In genomic region chr10:60293797-60294196, GRCh38 we compare ENCODE assay signal across 17 cellular contexts.
A peak's percentile ranks its signal among the peaks of the same experiment; 100 is the strongest.
DNase-seq lines count a peak whose midpoint lies in the region; ATAC-seq and TF ChIP-seq lines count a peak whose summit lies in the region.
"Had no signal": no experiment of that assay in that cellular context is flagged by ENCODE, and none has a peak within 500 bp of the region (broad histone marks: within the 10 kb centered on the region; RNA-seq: fewer than 3 reads in every experiment).

No MANE protein-coding gene starts in this region.

- TF ChIP-seq CTCF in heart left ventricle (IDR thresholded peaks at IDR 0.05) = no peak
- no peak for TF ChIP-seq CTCF in brain (conservative IDR thresholded peaks at IDR 0.05)
- TF ChIP-seq CTCF in fibroblast of villous mesenchyme (IDR thresholded peaks at IDR 0.05; ENCODE audit: insufficient read depth, low read depth, low read length) = no peak
- no peak for TF ChIP-seq CTCF in tibial artery (IDR thresholded peaks at IDR 0.05)

- H3K27me3 ChIP-seq in heart left ventricle (no peaks in the 10 kb centered on the region), tibial artery (no peaks in the 10 kb centered on the region)
- H3K27me3 ChIP-seq: MG63 had no signal

- H3K4me1 ChIP-seq in heart left ventricle (peaks cover 0 to 82% (median 47%) of the 10 kb centered on the region in 12 donors), tibial artery (peaks cover 0 to 8% (median 0%) of the 10 kb centered on the region in 4 donors)

- no peaks in the 10 kb centered on the region for H3K36me3 Mint-ChIP-seq in brain

- peak overlapping the region in 3 of 5 experiments; percentile 50 to 83 (median 75) for H3K27ac Mint-ChIP-seq in brain

- ATAC-seq in heart left ventricle = no peak
- ATAC-seq in Right ventricle myocardium inferior = no peak

- no peak for TF ChIP-seq POLR2A in heart left ventricle (IDR thresholded peaks at IDR 0.05)

- no peaks in the 10 kb centered on the region for H3K9me3 Mint-ChIP-seq in brain

- DNase-seq in heart left ventricle (no peak), Right ventricle myocardium inferior (ENCODE audit: missing footprints) (no peak), fibroblast of villous mesenchyme (ENCODE audit: low read depth) (peak; percentile 28), superior temporal gyrus (ENCODE audit: extremely low spot score) (peak; percentile 64), DMS 273 (lab: John Stamatoyannopoulos, UW; ENCODE audit: unreplicated experiment) (no peak), glomerular visceral epithelial cell (ENCODE audit: extremely low spot score) (no peak), tibial artery (no peak)
- DNase-seq: COR-L47, DMS53, H7, MG63, NCI-H1092 treated with DMSO at 0.1 percent for 48 hours, NCI-H1694, NCI-H345, PC-9 had no signal

- H3K9me3 ChIP-seq in heart left ventricle (no peaks in the 10 kb centered on the region), tibial artery (no peaks in the 10 kb centered on the region)
- H3K9me3 ChIP-seq: MG63 had no signal

- H3K27ac ChIP-seq in heart left ventricle (peak overlapping the region in 11 of 12 donors; percentile 43 to 88 (median 79)), tibial artery (peak overlapping the region in 1 of 2 donors; percentile 32)
- H3K27ac ChIP-seq: C4-2B, PC-9 had no signal

- intact Hi-C loops in heart left ventricle (cut with DNase I) (loop anchor here in 1 of 10 donors (5.0 kb wide), 1 partner anchor 56 kb away; no protein-coding TSS in a partner anchor), Right ventricle myocardium inferior (cut with DNase I) (no loop called here), tibial artery (cut with DNase I; ENCODE audit: low total_unique reads) (no loop called here)

- H3K4me3 ChIP-seq in heart left ventricle (peak overlapping the region in 7 of 12 donors; percentile 6 to 31 (median 12)), fibroblast of villous mesenchyme (ENCODE audit: low read depth, low read length) (no peak overlapping the region), tibial artery (no peak overlapping the region)
- H3K4me3 ChIP-seq: MG63, PC-9 had no signal

- H3K36me3 ChIP-seq in heart left ventricle = no peaks in the 10 kb centered on the region
- H3K36me3 ChIP-seq in tibial artery = no peaks in the 10 kb centered on the region
- H3K36me3 ChIP-seq: MG63 had no signal

- H3K4me3 Mint-ChIP-seq in brain = peak overlapping the region in 1 of 5 experiments; percentile 17

- peaks cover 68% of the 10 kb centered on the region for H3K4me1 Mint-ChIP-seq in brain

- WGBS in heart left ventricle, 4 donors = 42 to 53% (median 48%) methylated on average over 3 of the region's 3 CpGs

- H3K27me3 Mint-ChIP-seq in brain = no peaks in the 10 kb centered on the region

Comparison
In these comparisons a context has a peak if more than half of its experiments do, and no peak if none do; other contexts are left out.
1. DNase-seq: peak in fibroblast of villous mesenchyme (single experiment) and superior temporal gyrus (single experiment); none in heart left ventricle (0 of 5), Right ventricle myocardium inferior (single experiment), DMS 273 (single experiment), glomerular visceral epithelial cell (single experiment) and tibial artery (0 of 2).
2. H3K4me3 ChIP-seq: peak in heart left ventricle (7 of 12); none in fibroblast of villous mesenchyme (single experiment) and tibial artery (0 of 2).